Comparison of ENCODE assay signal across 2 cellular contexts in genomic region chr1:10556430-10557005, GRCh38.
A peak's percentile ranks its signal among the peaks of the same experiment; 100 is the strongest.
TF ChIP-seq lines count a peak whose summit lies in the region.

No MANE protein-coding gene starts in this region.

TF ChIP-seq in HEK293, 187 proteins besides CTCF, POLR2A, EP300 and RAD21:
- TF ChIP-seq IKZF3 (tag by site-specific recombination; IDR thresholded peaks at IDR 0.05) (no peak), REST (tag by site-specific recombination; IDR thresholded peaks at IDR 0.05) (no peak), ZNF10 (tag by site-specific recombination; IDR thresholded peaks at IDR 0.05) (peak; percentile 57; the same call in 1 of the 2 replicates), GLIS1 (tag by site-specific recombination; IDR thresholded peaks at IDR 0.05) (peak; percentile 23; the same call in 1 of the 2 replicates), ZFP69B (tag by site-specific recombination; IDR thresholded peaks at IDR 0.05) (0 out of 2 replicates have a peak, but pooled peaks have one; percentile 8), ZNF24 (tag by site-specific recombination; IDR thresholded peaks at IDR 0.05) (peak; percentile 12; the same call in 1 of the 2 replicates)
- TF ChIP-seq, protein P1, sequence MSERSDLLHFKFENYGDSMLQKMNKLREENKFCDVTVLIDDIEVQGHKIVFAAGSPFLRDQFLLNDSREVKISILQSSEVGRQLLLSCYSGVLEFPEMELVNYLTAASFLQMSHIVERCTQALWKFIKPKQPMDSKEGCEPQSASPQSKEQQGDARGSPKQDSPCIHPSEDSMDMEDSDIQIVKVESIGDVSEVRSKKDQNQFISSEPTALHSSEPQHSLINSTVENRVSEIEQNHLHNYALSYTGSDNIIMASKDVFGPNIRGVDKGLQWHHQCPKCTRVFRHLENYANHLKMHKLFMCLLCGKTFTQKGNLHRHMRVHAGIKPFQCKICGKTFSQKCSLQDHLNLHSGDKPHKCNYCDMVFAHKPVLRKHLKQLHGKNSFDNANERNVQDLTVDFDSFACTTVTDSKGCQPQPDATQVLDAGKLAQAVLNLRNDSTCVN (tag by site-specific recombination; optimal IDR thresholded peaks at IDR 0.05) = no peak
- TF ChIP-seq, protein P2, sequence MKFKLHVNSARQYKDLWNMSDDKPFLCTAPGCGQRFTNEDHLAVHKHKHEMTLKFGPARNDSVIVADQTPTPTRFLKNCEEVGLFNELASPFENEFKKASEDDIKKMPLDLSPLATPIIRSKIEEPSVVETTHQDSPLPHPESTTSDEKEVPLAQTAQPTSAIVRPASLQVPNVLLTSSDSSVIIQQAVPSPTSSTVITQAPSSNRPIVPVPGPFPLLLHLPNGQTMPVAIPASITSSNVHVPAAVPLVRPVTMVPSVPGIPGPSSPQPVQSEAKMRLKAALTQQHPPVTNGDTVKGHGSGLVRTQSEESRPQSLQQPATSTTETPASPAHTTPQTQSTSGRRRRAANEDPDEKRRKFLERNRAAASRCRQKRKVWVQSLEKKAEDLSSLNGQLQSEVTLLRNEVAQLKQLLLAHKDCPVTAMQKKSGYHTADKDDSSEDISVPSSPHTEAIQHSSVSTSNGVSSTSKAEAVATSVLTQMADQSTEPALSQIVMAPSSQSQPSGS (tag by site-specific recombination; IDR thresholded peaks at IDR 0.05; ENCODE audit: low read depth) = 0 out of 2 replicates have a peak, but pooled peaks have one; percentile 33

TF ChIP-seq in H1, 55 proteins besides CTCF, POLR2A, EP300 and RAD21:
- TF ChIP-seq ASH2L (IDR thresholded peaks at IDR 0.05; ENCODE audit: low read length) (peak; percentile 51), KDM1A (IDR thresholded peaks at IDR 0.05; ENCODE audit: borderline replicate concordance, low read length) (peak; percentile 93), CHD2 (IDR thresholded peaks at IDR 0.05; ENCODE audit: low read length) (no peak), RNF2 (IDR thresholded peaks at IDR 0.05; ENCODE audit: borderline replicate concordance, low read depth, low read length, missing control alignments, poor library complexity, severe bottlenecking) (no peak), CBX5 (IDR thresholded peaks at IDR 0.05; ENCODE audit: low read depth, low read length) (no peak), HDAC6 (IDR thresholded peaks at IDR 0.05; ENCODE audit: low read depth, low read length) (no peak), SP1 (IDR thresholded peaks at IDR 0.05; ENCODE audit: low read depth, low read length) (no peak), FOSL1 (IDR thresholded peaks at IDR 0.05; ENCODE audit: insufficient read depth, low read depth, low read length) (no peak), SRF (IDR thresholded peaks at IDR 0.05; ENCODE audit: low read depth, low read length) (no peak), CBX8 (IDR thresholded peaks at IDR 0.05; ENCODE audit: borderline replicate concordance, low read depth, low read length) (no peak), SUZ12 (IDR thresholded peaks at IDR 0.05; ENCODE audit: low read length) (no peak), TCF12 (IDR thresholded peaks at IDR 0.05; ENCODE audit: low read depth, low read length) (no peak), SP2 (IDR thresholded peaks at IDR 0.05; ENCODE audit: low read length) (no peak), KDM4A (IDR thresholded peaks at IDR 0.05; ENCODE audit: low read depth, low read length, severe bottlenecking) (no peak)
TF ChIP-seq in H1: peak in this region for 2.
